In genomic region chr11:112610494-112610893, GRCh38 we compare ENCODE assay signal across 24 cellular contexts.
"Had no signal": no experiment of that assay in that cellular context is flagged by ENCODE, and none has a peak within 500 bp of the region (broad histone marks: within the 10 kb centered on the region; RNA-seq: fewer than 3 reads in every experiment).

No MANE protein-coding gene starts in this region.

- H3K4me3 Mint-ChIP-seq: activated naive CD8-positive, alpha-beta T cell treated with anti-CD3 and anti-CD28 coated beads for 36 hours; activated T-cell treated with anti-CD3 and anti-CD28 coated beads, Interleukin-2, amount 50 U/mL, for 4 hours; dendritic cell treated with granulocyte-macrophage colony-stimulating factor and Interleukin-4, amounts not matched to agents 40 ng/mL and 50 ng/mL, for 4 days; natural killer cell treated with Interleukin-12 subunit alpha and Interleukin-12 subunit beta and Interleukin-15 and Interleukin-18, amount 100 ng/mL, for 72 hours; stimulated activated memory B cell treated with anti-CD40 and anti-IgM and Interleukin-4, amounts not matched to agents 10 μg/mL and 1 μg/mL and 100 μg/mL, for 72 hours; T-helper 1 cell treated with Interleukin-12 subunit alpha and Interleukin-12 subunit beta and Interleukin-4 antibody, amounts not matched to agents 30 μg/mL and 1 μg/mL, for 36 hours had no signal

- H3K36me3 Mint-ChIP-seq: activated naive CD8-positive, alpha-beta T cell treated with anti-CD3 and anti-CD28 coated beads for 36 hours; natural killer cell treated with Interleukin-12 subunit alpha and Interleukin-12 subunit beta and Interleukin-15 and Interleukin-18, amount 100 ng/mL, for 72 hours; stimulated activated memory B cell treated with anti-CD40 and anti-IgM and Interleukin-4, amounts not matched to agents 10 μg/mL and 1 μg/mL and 100 μg/mL, for 72 hours had no signal

- H3K36me3 ChIP-seq: gastroesophageal sphincter, right lobe of liver, stomach, transverse colon had no signal

- H3K27ac ChIP-seq: gastroesophageal sphincter, parathyroid adenoma, right lobe of liver, stomach, transverse colon had no signal

- H3K4me1 Mint-ChIP-seq: activated naive CD8-positive, alpha-beta T cell treated with anti-CD3 and anti-CD28 coated beads for 36 hours; stimulated activated memory B cell treated with anti-CD40 and anti-IgM and Interleukin-4, amounts not matched to agents 10 μg/mL and 1 μg/mL and 100 μg/mL, for 72 hours had no signal

- H3K79me2 ChIP-seq: parathyroid adenoma had no signal

- H3K27me3 ChIP-seq: gastroesophageal sphincter, right lobe of liver, stomach, transverse colon had no signal

- H3K4me3 ChIP-seq: gastroesophageal sphincter, right lobe of liver, stomach, transverse colon had no signal

- H3K9me3 ChIP-seq: gastroesophageal sphincter, right lobe of liver, stomach, transverse colon had no signal

- H3K9me3 Mint-ChIP-seq: activated naive CD8-positive, alpha-beta T cell treated with anti-CD3 and anti-CD28 coated beads for 36 hours; activated T-cell treated with anti-CD3 and anti-CD28 coated beads, Interleukin-2, amount 50 U/mL, for 4 hours; dendritic cell treated with granulocyte-macrophage colony-stimulating factor and Interleukin-4, amounts not matched to agents 40 ng/mL and 50 ng/mL, for 4 days; natural killer cell treated with Interleukin-12 subunit alpha and Interleukin-12 subunit beta and Interleukin-15 and Interleukin-18, amount 100 ng/mL, for 72 hours; stimulated activated memory B cell treated with anti-CD40 and anti-IgM and Interleukin-4, amounts not matched to agents 10 μg/mL and 1 μg/mL and 100 μg/mL, for 72 hours; T-helper 1 cell treated with Interleukin-12 subunit alpha and Interleukin-12 subunit beta and Interleukin-4 antibody, amounts not matched to agents 30 μg/mL and 1 μg/mL, for 36 hours had no signal

- H3K4me1 ChIP-seq: parathyroid adenoma, right lobe of liver had no signal

- H3K9ac ChIP-seq: parathyroid adenoma had no signal

- H2AFZ ChIP-seq: parathyroid adenoma had no signal

- ATAC-seq: activated T-cell treated with anti-CD3 and anti-CD28 coated beads, Interleukin-2, amount 50 U/mL, for 4 hours; gastroesophageal sphincter; natural killer cell treated with Interleukin-12 subunit alpha and Interleukin-12 subunit beta and Interleukin-15 and Interleukin-18, amount 100 ng/mL, for 72 hours; stimulated activated memory B cell treated with anti-CD40 and anti-IgM and Interleukin-4, amounts not matched to agents 10 μg/mL and 1 μg/mL and 100 μg/mL, for 72 hours had no signal

- DNase-seq: activated CD4-positive, alpha-beta T cell treated with anti-CD3 and anti-CD28 coated beads for 4 hours; activated CD4-positive, alpha-beta T cell treated with anti-CD3 and anti-CD28 coated beads, Interleukin-2, amount 50 U/mL, for 48 hours; activated CD4-positive, CD25-positive, alpha-beta regulatory T cell; activated CD8-positive, alpha-beta memory T cell treated with anti-CD3 and anti-CD28 coated beads, Interleukin-2, amount 50 U/mL, for 48 hours; activated naive CD4-positive, alpha-beta T cell treated with Interleukin-2 at 50 U/mL for 16 hours; activated naive CD8-positive, alpha-beta T cell treated with anti-CD3 and anti-CD28 coated beads for 36 hours; activated T-cell treated with anti-CD3 and anti-CD28 coated beads, Interleukin-2, amount 50 U/mL, for 4 hours; effector CD4-positive, alpha-beta T cell; erythroblast; head of caudate nucleus; hypothalamus; left ventricle myocardium superior; midbrain; right lobe of liver; small intestine; stimulated activated CD4-positive, alpha-beta T cell treated with anti-CD3 and anti-CD28 coated beads, Interleukin-15, amount 100 ng/mL, for 24 hours; stomach; transverse colon had no signal

- H3K27ac Mint-ChIP-seq: activated naive CD8-positive, alpha-beta T cell treated with anti-CD3 and anti-CD28 coated beads for 36 hours; dendritic cell treated with granulocyte-macrophage colony-stimulating factor and Interleukin-4, amounts not matched to agents 40 ng/mL and 50 ng/mL, for 4 days; natural killer cell treated with Interleukin-12 subunit alpha and Interleukin-12 subunit beta and Interleukin-15 and Interleukin-18, amount 100 ng/mL, for 72 hours; stimulated activated memory B cell treated with anti-CD40 and anti-IgM and Interleukin-4, amounts not matched to agents 10 μg/mL and 1 μg/mL and 100 μg/mL, for 72 hours; T-helper 1 cell treated with Interleukin-12 subunit alpha and Interleukin-12 subunit beta and Interleukin-4 antibody, amounts not matched to agents 30 μg/mL and 1 μg/mL, for 36 hours had no signal
